8 cellular contexts compared by ENCODE assay signal in genomic region chr5:156402387-156402921, GRCh38.
A peak's percentile ranks its signal among the peaks of the same experiment; 100 is the strongest.
DNase-seq lines count a peak whose midpoint lies in the region; ATAC-seq and TF ChIP-seq lines count a peak whose summit lies in the region.

No MANE protein-coding gene starts in this region.

- TF ChIP-seq CTCF in AG09309 (IDR thresholded peaks at IDR 0.05; ENCODE audit: control insufficient read depth, insufficient read depth, low read depth, low read length, missing control alignments) (no peak), esophagus muscularis mucosa (IDR thresholded peaks at IDR 0.05) (no peak)

- no peak for DNase-seq in AG09309 (ENCODE audit: low read depth)
- peak; percentile 10 for DNase-seq in T-helper 9 cell
- DNase-seq in iPS-NIHi11 (ENCODE audit: low spot score): peak; percentile 72
- DNase-seq in AG08395 (ENCODE audit: low spot score): no peak
- no peak for DNase-seq in left lobe of liver (ENCODE audit: low spot score)
- no peak for DNase-seq in esophagus muscularis mucosa (ENCODE audit: extremely low spot score)

- no peak overlapping the region for H3K27ac ChIP-seq in esophagus muscularis mucosa (replicated peaks in 1 of 4)

- TF ChIP-seq POLR2A in esophagus muscularis mucosa (IDR thresholded peaks at IDR 0.05; ENCODE audit: low read depth): no peak

- H3K36me3 ChIP-seq in esophagus muscularis mucosa: no peaks in the 10 kb centered on the region

- no peaks in the 10 kb centered on the region for H3K27me3 ChIP-seq in esophagus muscularis mucosa

- H3K9me3 ChIP-seq in esophagus muscularis mucosa: no peaks in the 10 kb centered on the region

- WGBS in esophagus muscularis mucosa: 76% methylated on average over 8 of the region's 8 CpGs

- H3K4me1 ChIP-seq in esophagus muscularis mucosa: peaks cover 8 to 48% (median 29%) of the 10 kb centered on the region in 4 donors

- H3K4me3 ChIP-seq in AG09309 (ENCODE audit: control insufficient read depth, low read depth, low read length): peak overlapping the region; percentile 2; the same call in 1 of the 2 replicates
- H3K4me3 ChIP-seq in esophagus muscularis mucosa: peak overlapping the region in 1 of 4 donors; percentile 24

- ATAC-seq in GM19043 (IDR thresholded peaks at IDR 0.05; ENCODE audit: low read depth, unreplicated experiment) (peak; percentile 97), HG03103 (IDR thresholded peaks at IDR 0.05; ENCODE audit: low read depth, unreplicated experiment) (peak; percentile 97), left lobe of liver (no peak)

- intact Hi-C loops in esophagus muscularis mucosa (cut with DNase I): no loop called here

- TF ChIP-seq EP300 in esophagus muscularis mucosa (IDR thresholded peaks at IDR 0.05): no peak

Comparison
In these comparisons a context has a peak if more than half of its experiments do, and no peak if none do; other contexts are left out.
1. DNase-seq: peak in T-helper 9 cell (single experiment) and iPS-NIHi11 (single experiment); none in AG09309 (single experiment), AG08395 (single experiment), left lobe of liver (single experiment) and esophagus muscularis mucosa (single experiment).